Comparison of ENCODE assay signal across 13 cellular contexts in genomic region chr21:42685954-42686500, GRCh38.
"Had no signal": no experiment of that assay in that cellular context is flagged by ENCODE, and none has a peak within 500 bp of the region (broad histone marks: within the 10 kb centered on the region; RNA-seq: fewer than 3 reads in every experiment).

No MANE protein-coding gene starts in this region.

- DNase-seq: activated effector memory CD4-positive, alpha-beta T cell treated with Interleukin-2 at 50 U/mL for 16 hours; amygdala; body of pancreas; dorsolateral prefrontal cortex; foreskin fibroblast; islet precursor cell; left colon; sigmoid colon; SK-N-SH; stimulated activated CD4-positive, alpha-beta T cell treated with anti-CD3 and anti-CD28 coated beads, Interleukin-4, amount 100 ng/mL, for 4 hours; stimulated activated naive B cell treated with anti-CD40 and anti-IgM and Interleukin-4, amounts not matched to agents 10 μg/mL and 1 μg/mL and 100 μg/mL, for 72 hours had no signal

- H3K9me3 Mint-ChIP-seq: activated naive CD4-positive, alpha-beta T cell treated with anti-CD3 and anti-CD28 coated beads, Interleukin-2, amount 50 U/mL, for 24 hours; nephron; stimulated activated naive B cell treated with anti-CD40 and anti-IgM and Interleukin-4, amounts not matched to agents 10 μg/mL and 1 μg/mL and 100 μg/mL, for 72 hours had no signal

- H3K27me3 Mint-ChIP-seq: activated naive CD4-positive, alpha-beta T cell treated with anti-CD3 and anti-CD28 coated beads, Interleukin-2, amount 50 U/mL, for 24 hours had no signal

- H3K27ac Mint-ChIP-seq: activated naive CD4-positive, alpha-beta T cell treated with anti-CD3 and anti-CD28 coated beads, Interleukin-2, amount 50 U/mL, for 24 hours; nephron; stimulated activated naive B cell treated with anti-CD40 and anti-IgM and Interleukin-4, amounts not matched to agents 10 μg/mL and 1 μg/mL and 100 μg/mL, for 72 hours had no signal

- ATAC-seq: body of pancreas; left colon; stimulated activated naive B cell treated with anti-CD40 and anti-IgM and Interleukin-4, amounts not matched to agents 10 μg/mL and 1 μg/mL and 100 μg/mL, for 72 hours had no signal

- H3K4me3 Mint-ChIP-seq: nephron; stimulated activated naive B cell treated with anti-CD40 and anti-IgM and Interleukin-4, amounts not matched to agents 10 μg/mL and 1 μg/mL and 100 μg/mL, for 72 hours had no signal
